ENCODE assay signal across 8 cellular contexts in genomic region chr12:8914033-8914715, GRCh38. TPM values are rescaled to one million over a fixed set of nuclear protein-coding genes. Genes with fewer than 3 reads are reported as not detected.
DNase-seq lines count a peak whose midpoint lies in the region; ATAC-seq and TF ChIP-seq lines count a peak whose summit lies in the region.
"Not testable (repeated sequence)": the region's sequence is repeated elsewhere in the genome, so short reads cannot be mapped to it uniquely, and the experiment has no call there.

Gene PHC1 (plus strand): TSS chr12:8914509. CDS start chr12:8917678, 3,169 bp downstream.

- H3K4me1 Mint-ChIP-seq in T-helper 17 cell, result peaks cover 19% of the 10 kb centered on the region

- H3K4me3 ChIP-seq in GM06990 (replicated peaks; ENCODE audit: low read depth, low read length), result peak within 1 kb of the TSS; percentile 79
- peak within 1 kb of the TSS; percentile 91 for H3K4me3 ChIP-seq in osteoblast (ENCODE audit: insufficient read depth, low read length)

- not testable (repeated sequence) for H3K9me3 ChIP-seq in T-helper 17 cell (ENCODE audit: control insufficient read depth, low read length, poor library complexity, severe bottlenecking); osteoblast (ENCODE audit: low read depth, low read length)

- H3K4me1 ChIP-seq in osteoblast (ENCODE audit: insufficient read depth, low read length), result peaks cover 20% of the 10 kb centered on the region

- not testable (repeated sequence) for H3K27me3 Mint-ChIP-seq in T-helper 17 cell

- peak within 1 kb of the TSS; percentile 33 for H3K27ac ChIP-seq in adipose tissue (ENCODE audit: low read depth, low read length)
- peak within 1 kb of the TSS; percentile 79 for H3K27ac ChIP-seq in osteoblast (ENCODE audit: low read depth, low read length)
- peak within 1 kb of the TSS; percentile 87 for H3K27ac ChIP-seq in substantia nigra (ENCODE audit: low read depth, low read length, poor library complexity, severe bottlenecking)

- peak; percentile 73 for DNase-seq in GM06990 (ENCODE audit: extremely low read depth, insufficient read length)
- peak; percentile 74 for DNase-seq in NCI-H128 (lab: John Stamatoyannopoulos, UW; ENCODE audit: unreplicated experiment)
- peak; percentile 56 to 85 (median 82) for DNase-seq in T-helper 17 cell
- peak; percentile 92 for DNase-seq in Right ventricle myocardium inferior (ENCODE audit: missing footprints)
- peak; percentile 92 for DNase-seq in osteoblast (ENCODE audit: insufficient read length, low spot score, missing footprints)
- DNase-seq in substantia nigra (lab: John Stamatoyannopoulos, UW), result peak; percentile 16 to 85 (median 63)

- peak within 1 kb of the TSS; percentile 99 for H3K4me2 ChIP-seq in osteoblast (ENCODE audit: insufficient read depth, low read length)

- not testable (repeated sequence) for H4K20me1 ChIP-seq in osteoblast (ENCODE audit: insufficient read depth, low read length)

- not testable (repeated sequence) for H3K27me3 ChIP-seq in GM06990 (replicated peaks; ENCODE audit: control insufficient read depth, insufficient read depth, low read length); osteoblast (ENCODE audit: insufficient read depth, low read length)

- peak; percentile 43 for TF ChIP-seq CTCF in GM06990 (IDR thresholded peaks at IDR 0.05; ENCODE audit: insufficient read depth, low read length, poor library complexity, severe bottlenecking)
- TF ChIP-seq CTCF in osteoblast (IDR thresholded peaks at IDR 0.05; ENCODE audit: extremely low read depth, low read depth, low read length), result peak; percentile 47

- ATAC-seq in HG02678 (IDR thresholded peaks at IDR 0.05; ENCODE audit: unreplicated experiment) (peak; percentile 70), T-helper 17 cell (peak; percentile 81), Right ventricle myocardium inferior (peak; percentile 79)

- H3K27ac Mint-ChIP-seq in T-helper 17 cell, result not testable (repeated sequence)

- H3K36me3 Mint-ChIP-seq in T-helper 17 cell (ENCODE audit: low read depth), result not testable (repeated sequence)

- 0 to 1% (median 1%) methylated on average over 10 to 36 of the region's 57 CpGs for WGBS in adipose tissue, 3 donors

- intact Hi-C loops in Right ventricle myocardium inferior (cut with DNase I), result loop anchor here (2.0 kb wide), 1 partner anchor 37 kb away; no protein-coding TSS in a partner anchor

- peaks cover 11% of the 10 kb centered on the region for H3K79me2 ChIP-seq in osteoblast (ENCODE audit: insufficient read depth, low read length)

- peak within 1 kb of the TSS; percentile 99 for H2AFZ ChIP-seq in osteoblast (ENCODE audit: low read length)

- H3K36me3 ChIP-seq in GM06990 (ENCODE audit: control insufficient read depth, insufficient read depth, low read length); osteoblast (ENCODE audit: insufficient read depth, low read length): not testable (repeated sequence)

- H3K4me3 Mint-ChIP-seq in T-helper 17 cell, result peak within 1 kb of the TSS; percentile 99

RNA-seq across cellular contexts. Expression of gene PHC1, which starts in this region (rescaled TPM):
- 10 to 100 TPM; 52.7 to 54.1 TPM for total RNA-seq in T-helper 17 cell
- 10 to 100 TPM; 13.5 to 23.5 (median 18.7) TPM for polyA plus RNA-seq in adipose tissue
- 20.9 TPM for total RNA-seq in Right ventricle myocardium inferior
- total RNA-seq in osteoblast, result 22.4 and 27.1 TPM in 2 replicates

Comparison
In these comparisons a context has a peak if more than half of its experiments do, and no peak if none do; other contexts are left out.
1. Peak in every context shown above with its lines: DNase-seq, ATAC-seq, H3K4me3 ChIP-seq and H3K27ac ChIP-seq.
2. H3K27ac ChIP-seq: peak in every context shown above with its lines; median percentile 87 in substantia nigra; 79 in osteoblast; 33 in adipose tissue.